28 cellular contexts compared by ENCODE assay signal in genomic region chr16:63655846-63656245, GRCh38.
"Had no signal": no experiment of that assay in that cellular context is flagged by ENCODE, and none has a peak within 500 bp of the region (broad histone marks: within the 10 kb centered on the region; RNA-seq: fewer than 3 reads in every experiment).

No MANE protein-coding gene starts in this region.

- H3K9me3 ChIP-seq: gastroesophageal sphincter, right lobe of liver, tibial nerve had no signal

- H3K27me3 ChIP-seq: cardiac muscle cell, gastroesophageal sphincter, right lobe of liver, tibial nerve had no signal

- H3K27me3 Mint-ChIP-seq: activated naive CD8-positive, alpha-beta T cell; memory B cell; naive thymus-derived CD4-positive, alpha-beta T cell had no signal

- H3K27ac Mint-ChIP-seq: activated naive CD8-positive, alpha-beta T cell; memory B cell; naive thymus-derived CD4-positive, alpha-beta T cell; T-helper 1 cell treated with Interleukin-12 subunit alpha and Interleukin-12 subunit beta and Interleukin-4 antibody, amounts not matched to agents 30 μg/mL and 1 μg/mL, for 36 hours had no signal

- H3K4me3 ChIP-seq: cardiac muscle cell, coronary artery, dorsolateral prefrontal cortex, gastroesophageal sphincter, right lobe of liver, tibial nerve had no signal

- H3K4me1 Mint-ChIP-seq: memory B cell; naive thymus-derived CD4-positive, alpha-beta T cell had no signal

- H3K36me3 Mint-ChIP-seq: activated naive CD8-positive, alpha-beta T cell; memory B cell; naive thymus-derived CD4-positive, alpha-beta T cell had no signal

- H3K36me3 ChIP-seq: cardiac muscle cell, gastroesophageal sphincter, right lobe of liver, tibial nerve had no signal

- ATAC-seq: gastroesophageal sphincter; left colon; naive thymus-derived CD4-positive, alpha-beta T cell; right lobe of liver had no signal

- H3K4me1 ChIP-seq: gastroesophageal sphincter, right lobe of liver, tibial nerve had no signal

- H3K4me3 Mint-ChIP-seq: activated naive CD8-positive, alpha-beta T cell; memory B cell; naive thymus-derived CD4-positive, alpha-beta T cell; T-helper 1 cell treated with Interleukin-12 subunit alpha and Interleukin-12 subunit beta and Interleukin-4 antibody, amounts not matched to agents 30 μg/mL and 1 μg/mL, for 36 hours had no signal

- H3K27ac ChIP-seq: cardiac muscle cell, coronary artery, dorsolateral prefrontal cortex, gastroesophageal sphincter, right lobe of liver, tibial nerve, VCaP had no signal

- DNase-seq: activated CD4-positive, alpha-beta T cell treated with anti-CD3 and anti-CD28 coated beads for 4 hours; activated CD4-positive, alpha-beta T cell treated with anti-CD3 and anti-CD28 coated beads, Interleukin-2, amount 50 U/mL, for 4 hours; activated CD8-positive, alpha-beta memory T cell treated with anti-CD3 and anti-CD28 coated beads for 24 hours; activated effector memory CD4-positive, alpha-beta T cell treated with Interleukin-2 at 50 U/mL for 16 hours; activated naive CD4-positive, alpha-beta T cell treated with Interleukin-2 at 50 U/mL for 16 hours; anterior cingulate cortex; cerebellar nuclear complex; dorsolateral prefrontal cortex; effector memory CD4-positive, alpha-beta T cell; head of caudate nucleus; hippocampal formation; kidney; left colon; midbrain; naive thymus-derived CD4-positive, alpha-beta T cell; occipital lobe; right lobe of liver; stimulated activated CD4-positive, alpha-beta T cell treated with anti-CD3 and anti-CD28 coated beads, Interleukin-2, amount 100 ng/mL, for 48 hours; stimulated activated naive CD4-positive, alpha-beta T cell treated with Interleukin-2 at 50 U/mL for 16 hours; T-helper 9 cell had no signal
